23 cellular contexts compared by ENCODE assay signal in genomic region chr17:17200311-17200710, GRCh38. TPM values are rescaled to one million over a fixed set of nuclear protein-coding genes. Genes with fewer than 3 reads are reported as not detected.
DNase-seq lines count a peak whose midpoint lies in the region; ATAC-seq and TF ChIP-seq lines count a peak whose summit lies in the region.
"Had no signal": no experiment of that assay in that cellular context is flagged by ENCODE, and none has a peak within 500 bp of the region (broad histone marks: within the 10 kb centered on the region; RNA-seq: fewer than 3 reads in every experiment).

No MANE protein-coding gene starts in this region.

- H3K4me1 ChIP-seq in stomach smooth muscle (ENCODE audit: control insufficient read depth, insufficient read depth, low read length): peaks cover 56% of the 10 kb centered on the region

- H3K4me3 Mint-ChIP-seq in activated T-helper 17 cell treated with anti-CD3 and anti-CD28 coated beads, Interleukin-2, amount 50 U/mL, for 72 hours: no peak overlapping the region
- H3K4me3 Mint-ChIP-seq in nephron: peak overlapping the region in 2 of 3 experiments; percentile 5 to 6
- H3K4me3 Mint-ChIP-seq: activated CD4-positive, alpha-beta T cell treated with anti-CD3 and anti-CD28 coated beads for 36 hours; activated naive CD4-positive, alpha-beta T cell treated with anti-CD3 and anti-CD28 coated beads, Interleukin-2, amount 10 ng/mL, durations not matched to agents 7 days and 5 days; activated T-cell treated with anti-CD3 and anti-CD28 coated beads, Interleukin-2, amount 50 U/mL, for 72 hours; natural killer cell treated with Interleukin-12 subunit alpha and Interleukin-12 subunit beta and Interleukin-15 and Interleukin-18, amount 100 ng/mL, for 72 hours had no signal

- H3K9me3 Mint-ChIP-seq in activated T-helper 17 cell treated with anti-CD3 and anti-CD28 coated beads, Interleukin-2, amount 50 U/mL, for 72 hours: no peaks in the 10 kb centered on the region
- no peaks in the 10 kb centered on the region for H3K9me3 Mint-ChIP-seq in nephron
- H3K9me3 Mint-ChIP-seq: activated naive CD4-positive, alpha-beta T cell treated with anti-CD3 and anti-CD28 coated beads, Interleukin-2, amount 10 ng/mL, durations not matched to agents 7 days and 5 days; activated T-cell treated with anti-CD3 and anti-CD28 coated beads, Interleukin-2, amount 50 U/mL, for 72 hours; CD4-positive, CD25-positive, alpha-beta regulatory T cell; natural killer cell treated with Interleukin-12 subunit alpha and Interleukin-12 subunit beta and Interleukin-15 and Interleukin-18, amount 100 ng/mL, for 72 hours had no signal

- DNase-seq in fibroblast of villous mesenchyme (ENCODE audit: low read depth) (peak; percentile 61), D341Med (ENCODE audit: low spot score) (no peak), NCI-H128 (lab: John Stamatoyannopoulos, UW; ENCODE audit: unreplicated experiment) (no peak)
- DNase-seq in stimulated activated CD4-positive, alpha-beta T cell treated with anti-CD3 and anti-CD28 coated beads, Interleukin-2, amount 100 ng/mL, for 24 hours: no peak
- DNase-seq: activated CD4-positive, alpha-beta T cell treated with anti-CD3 and anti-CD28 coated beads for 36 hours; activated naive CD4-positive, alpha-beta T cell treated with anti-CD3 and anti-CD28 coated beads, Interleukin-2, amount 10 ng/mL, durations not matched to agents 7 days and 5 days; activated T-cell treated with anti-CD3 and anti-CD28 coated beads, Interleukin-2, amount 50 U/mL, for 72 hours; CD4-positive, CD25-positive, alpha-beta regulatory T cell; cortex of kidney; DMS 273 treated with DMSO at 0.1 percent for 48 hours; GM23248; NCI-H1092 treated with DMSO at 0.1 percent for 48 hours; NCI-H2029 treated with DMSO at 0.1 percent for 48 hours; NCI-H345; NCI-H774; stimulated activated naive CD4-positive, alpha-beta T cell; T-helper 1 cell; tibial artery had no signal

- no peaks in the 10 kb centered on the region for H3K27me3 Mint-ChIP-seq in activated T-helper 17 cell treated with anti-CD3 and anti-CD28 coated beads, Interleukin-2, amount 50 U/mL, for 72 hours
- H3K27me3 Mint-ChIP-seq in nephron (ENCODE audit: low read depth): no peaks in the 10 kb centered on the region
- H3K27me3 Mint-ChIP-seq: activated CD4-positive, alpha-beta T cell treated with anti-CD3 and anti-CD28 coated beads for 36 hours; activated naive CD4-positive, alpha-beta T cell treated with anti-CD3 and anti-CD28 coated beads, Interleukin-2, amount 10 ng/mL, durations not matched to agents 7 days and 5 days; CD4-positive, CD25-positive, alpha-beta regulatory T cell; natural killer cell treated with Interleukin-12 subunit alpha and Interleukin-12 subunit beta and Interleukin-15 and Interleukin-18, amount 100 ng/mL, for 72 hours had no signal

- peak overlapping the region; percentile 13 for H3K27ac Mint-ChIP-seq in activated T-helper 17 cell treated with anti-CD3 and anti-CD28 coated beads, Interleukin-2, amount 50 U/mL, for 72 hours
- H3K27ac Mint-ChIP-seq in nephron: peak overlapping the region; percentile 84 to 94 (median 89)
- H3K27ac Mint-ChIP-seq: activated CD4-positive, alpha-beta T cell treated with anti-CD3 and anti-CD28 coated beads for 36 hours; activated naive CD4-positive, alpha-beta T cell treated with anti-CD3 and anti-CD28 coated beads, Interleukin-2, amount 10 ng/mL, durations not matched to agents 7 days and 5 days; natural killer cell treated with Interleukin-12 subunit alpha and Interleukin-12 subunit beta and Interleukin-15 and Interleukin-18, amount 100 ng/mL, for 72 hours had no signal

- H3K4me3 ChIP-seq in fibroblast of villous mesenchyme (ENCODE audit: low read depth, low read length): no peak overlapping the region
- peak overlapping the region in 1 of 2 donors; percentile 29 for H3K4me3 ChIP-seq in stomach smooth muscle (ENCODE audit: low read length in 2 of 2)
- H3K4me3 ChIP-seq: GM23248, tibial artery had no signal

- H3K36me3 Mint-ChIP-seq in activated T-helper 17 cell treated with anti-CD3 and anti-CD28 coated beads, Interleukin-2, amount 50 U/mL, for 72 hours (ENCODE audit: low read depth): peaks cover 73% of the 10 kb centered on the region
- no peaks in the 10 kb centered on the region for H3K36me3 Mint-ChIP-seq in nephron (ENCODE audit: low read depth)
- H3K36me3 Mint-ChIP-seq: natural killer cell treated with Interleukin-12 subunit alpha and Interleukin-12 subunit beta and Interleukin-15 and Interleukin-18, amount 100 ng/mL, for 72 hours had no signal

- peak overlapping the region in 1 of 2 donors; percentile 39 for H3K9ac ChIP-seq in stomach smooth muscle (ENCODE audit: low read length in 2 of 2)
- H3K9ac ChIP-seq: GM23248 had no signal

- no peaks in the 10 kb centered on the region for H3K9me3 ChIP-seq in stomach smooth muscle (ENCODE audit: control insufficient read depth in 2 of 2, low read length in 2 of 2)
- H3K9me3 ChIP-seq: tibial artery had no signal

- peaks cover 3 to 4% of the 10 kb centered on the region in 2 donors for H3K36me3 ChIP-seq in stomach smooth muscle (ENCODE audit: control insufficient read depth in 2 of 2, insufficient read depth in 2 of 2, low read length in 2 of 2)

- no peak for ATAC-seq in activated T-helper 17 cell treated with anti-CD3 and anti-CD28 coated beads, Interleukin-2, amount 50 U/mL, for 72 hours (replicated peaks)
- ATAC-seq in HG03280 (IDR thresholded peaks at IDR 0.05; ENCODE audit: unreplicated experiment): no peak
- ATAC-seq: activated CD4-positive, alpha-beta T cell treated with anti-CD3 and anti-CD28 coated beads for 36 hours; activated T-cell treated with anti-CD3 and anti-CD28 coated beads, Interleukin-2, amount 50 U/mL, for 72 hours; natural killer cell treated with Interleukin-12 subunit alpha and Interleukin-12 subunit beta and Interleukin-15 and Interleukin-18, amount 100 ng/mL, for 72 hours had no signal

- peak overlapping the region; percentile 78 for H3K27ac ChIP-seq in stomach smooth muscle (ENCODE audit: low read length)
- H3K27ac ChIP-seq: GM23248, tibial artery had no signal

- H3K4me1 Mint-ChIP-seq in activated T-helper 17 cell treated with anti-CD3 and anti-CD28 coated beads, Interleukin-2, amount 50 U/mL, for 72 hours: peaks cover 29% of the 10 kb centered on the region
- peaks cover 28% of the 10 kb centered on the region for H3K4me1 Mint-ChIP-seq in nephron

- H3K27me3 ChIP-seq in stomach smooth muscle (ENCODE audit: control insufficient read depth in 1 of 2, insufficient read depth in 2 of 2, low read length in 2 of 2): no peaks in the 10 kb centered on the region
- H3K27me3 ChIP-seq: tibial artery had no signal

- TF ChIP-seq CTCF in fibroblast of villous mesenchyme (IDR thresholded peaks at IDR 0.05; ENCODE audit: insufficient read depth, low read depth, low read length): no peak
- no peak for TF ChIP-seq CTCF in nephron (IDR thresholded peaks at IDR 0.05; ENCODE audit: unreplicated experiment in 3 of 3)

RNA-seq across cellular contexts. Expression of gene PLD6, which starts 5.8 kb away (rescaled TPM):
- 10 to 100 TPM; 20.6 to 24.5 TPM for total RNA-seq in activated T-helper 17 cell treated with anti-CD3 and anti-CD28 coated beads, Interleukin-2, amount 50 U/mL, for 72 hours
- total RNA-seq in fibroblast of villous mesenchyme: 4.8 and 5.6 TPM in 2 replicates

RNA-seq across cellular contexts. Expression of gene FLCN, which starts 36.7 kb away (rescaled TPM):
- total RNA-seq in activated T-helper 17 cell treated with anti-CD3 and anti-CD28 coated beads, Interleukin-2, amount 50 U/mL, for 72 hours: 10 to 100 TPM; 30.9 to 50.6 TPM
- 64.3 and 74.1 TPM in 2 replicates for total RNA-seq in fibroblast of villous mesenchyme
